ENCODE assay signal across 27 cellular contexts in genomic region chr16:1505073-1505844, GRCh38. TPM values are rescaled to one million over a fixed set of nuclear protein-coding genes. Genes with fewer than 3 reads are reported as not detected.
"Had no signal": no experiment of that assay in that cellular context is flagged by ENCODE, and none has a peak within 500 bp of the region (broad histone marks: within the 10 kb centered on the region; RNA-seq: fewer than 3 reads in every experiment).

No MANE protein-coding gene starts in this region.

- H3K36me3 Mint-ChIP-seq: activated naive CD8-positive, alpha-beta T cell had no signal

- H3K27ac Mint-ChIP-seq: activated B cell treated with CpG ODN at 0.5 μM for 24 hours; activated CD4-positive, alpha-beta memory T cell treated with anti-CD3 and anti-CD28 coated beads for 36 hours; activated CD4-positive, alpha-beta T cell treated with anti-CD3 and anti-CD28 coated beads, Interleukin-2, amount 10 ng/mL, durations not matched to agents 24 days and 14 days; activated naive CD8-positive, alpha-beta T cell; brain; T-cell had no signal

- DNase-seq: activated B cell treated with CpG ODN at 0.5 μM for 24 hours; activated CD4-positive, alpha-beta memory T cell treated with anti-CD3 and anti-CD28 coated beads for 36 hours; activated CD4-positive, alpha-beta T cell treated with anti-CD3 and anti-CD28 coated beads for 1 hour; activated CD4-positive, alpha-beta T cell treated with anti-CD3 and anti-CD28 coated beads, Interleukin-2, amount 10 ng/mL, durations not matched to agents 24 days and 14 days; activated CD8-positive, alpha-beta memory T cell treated with anti-CD3 and anti-CD28 coated beads for 24 hours; activated effector memory CD4-positive, alpha-beta T cell treated with anti-CD3 and anti-CD28 coated beads, Interleukin-2, amount 50 U/mL, for 16 hours; activated naive CD4-positive, alpha-beta T cell treated with Interleukin-2 at 50 U/mL for 16 hours; activated T-cell treated with anti-CD3 and anti-CD28 coated beads, Interleukin-2, amount 50 U/mL, for 4 hours; amygdala; MG63; MV-4-11; NCI-H1092 treated with DMSO at 0.1 percent for 48 hours; NCI-H1436; NCI-H1694 treated with DMSO at 0.1 percent for 48 hours; NCI-H2029 treated with DMSO at 0.1 percent for 48 hours; NCI-H510A treated with DMSO at 0.1 percent for 48 hours; NCI-H69; NK-92 treated with Interleukin-12 subunit alpha and Interleukin-12 subunit beta, amount 100 ng/mL, for 24 hours; Peyer's patch; SIG-M5; T-cell; T-helper 2 cell; T1000 had no signal

- H3K9me3 ChIP-seq: MG63, Peyer's patch had no signal

- ATAC-seq: activated T-cell treated with anti-CD3 and anti-CD28 coated beads, Interleukin-2, amount 50 U/mL, for 4 hours; T-cell had no signal

- H3K4me1 ChIP-seq: Peyer's patch had no signal

- H3K27ac ChIP-seq: Peyer's patch, SK-N-MC had no signal

- H3K27me3 ChIP-seq: MG63, Peyer's patch had no signal

- H3K4me3 ChIP-seq: MG63, Peyer's patch, SK-N-MC had no signal

- H3K9me3 Mint-ChIP-seq: activated B cell treated with CpG ODN at 0.5 μM for 24 hours; activated CD4-positive, alpha-beta memory T cell treated with anti-CD3 and anti-CD28 coated beads for 36 hours; activated CD4-positive, alpha-beta T cell treated with anti-CD3 and anti-CD28 coated beads, Interleukin-2, amount 10 ng/mL, durations not matched to agents 24 days and 14 days; activated T-cell treated with anti-CD3 and anti-CD28 coated beads, Interleukin-2, amount 50 U/mL, for 4 hours; brain; T-cell had no signal

RNA-seq across cellular contexts. Expression of gene PTX4, which starts 16.5 kb away (rescaled TPM):
- total RNA-seq: activated B cell treated with CpG ODN at 0.5 μM for 24 hours; activated CD4-positive, alpha-beta memory T cell treated with anti-CD3 and anti-CD28 coated beads for 36 hours; activated CD4-positive, alpha-beta T cell treated with anti-CD3 and anti-CD28 coated beads, Interleukin-2, amount 10 ng/mL, durations not matched to agents 24 days and 14 days; astrocyte; Peyer's patch had no signal

RNA-seq across cellular contexts. Expression of gene TMEM204, which starts 28.2 kb away (rescaled TPM):
- total RNA-seq: astrocyte had no signal
